16 cellular contexts compared by ENCODE assay signal in genomic region chr6:88367248-88367647, GRCh38.
"Had no signal": no experiment of that assay in that cellular context is flagged by ENCODE, and none has a peak within 500 bp of the region (broad histone marks: within the 10 kb centered on the region; RNA-seq: fewer than 3 reads in every experiment).

No MANE protein-coding gene starts in this region.

- H3K4me1 Mint-ChIP-seq: activated naive CD8-positive, alpha-beta T cell treated with anti-CD3 and anti-CD28 coated beads, Interleukin-2, amount 50 U/mL, for 24 hours; activated T-helper 17 cell treated with anti-CD3 and anti-CD28 coated beads, Interleukin-2, amount 50 U/mL, for 72 hours; immature natural killer cell had no signal

- H3K9me3 ChIP-seq: esophagus muscularis mucosa had no signal

- H3K4me3 Mint-ChIP-seq: activated naive CD8-positive, alpha-beta T cell treated with anti-CD3 and anti-CD28 coated beads, Interleukin-2, amount 50 U/mL, for 24 hours; activated T-helper 17 cell treated with anti-CD3 and anti-CD28 coated beads, Interleukin-2, amount 50 U/mL, for 72 hours; immature natural killer cell; natural killer cell treated with Interleukin-12 subunit alpha and Interleukin-12 subunit beta and Interleukin-15 and Interleukin-18, amount 100 ng/mL, for 72 hours; type B pancreatic cell had no signal

- H3K9me3 Mint-ChIP-seq: activated naive CD8-positive, alpha-beta T cell treated with anti-CD3 and anti-CD28 coated beads, Interleukin-2, amount 50 U/mL, for 24 hours; activated T-helper 17 cell treated with anti-CD3 and anti-CD28 coated beads, Interleukin-2, amount 50 U/mL, for 72 hours; type B pancreatic cell had no signal

- H3K36me3 Mint-ChIP-seq: immature natural killer cell; natural killer cell treated with Interleukin-12 subunit alpha and Interleukin-12 subunit beta and Interleukin-15 and Interleukin-18, amount 100 ng/mL, for 72 hours; type B pancreatic cell had no signal

- ATAC-seq: activated CD4-positive, CD25-positive, alpha-beta regulatory T cell treated with anti-CD3 and anti-CD28 coated beads, Interleukin-2, amount 50 U/mL, for 24 hours; activated naive CD8-positive, alpha-beta T cell treated with anti-CD3 and anti-CD28 coated beads, Interleukin-2, amount 50 U/mL, for 24 hours; activated T-helper 17 cell treated with anti-CD3 and anti-CD28 coated beads, Interleukin-2, amount 50 U/mL, for 72 hours; natural killer cell treated with Interleukin-12 subunit alpha and Interleukin-12 subunit beta and Interleukin-15 and Interleukin-18, amount 100 ng/mL, for 72 hours had no signal

- H3K4me3 ChIP-seq: coronary artery, esophagus muscularis mucosa, skin epidermis had no signal

- H3K27me3 ChIP-seq: esophagus muscularis mucosa had no signal

- H3K27ac ChIP-seq: coronary artery, esophagus muscularis mucosa, skin epidermis had no signal

- H3K4me1 ChIP-seq: esophagus muscularis mucosa had no signal

- DNase-seq: activated naive CD4-positive, alpha-beta T cell treated with Interleukin-2 at 50 U/mL for 16 hours; activated naive CD8-positive, alpha-beta T cell treated with anti-CD3 and anti-CD28 coated beads, Interleukin-2, amount 50 U/mL, for 24 hours; activated T-cell treated with anti-CD3 and anti-CD28 coated beads for 4 hours; central memory CD4-positive, alpha-beta T cell; immature natural killer cell; nucleus accumbens; posterior cingulate gyrus; stimulated activated CD4-positive, alpha-beta T cell treated with anti-CD3 and anti-CD28 coated beads, Interleukin-4, amount 100 ng/mL, for 24 hours; stimulated activated naive CD4-positive, alpha-beta T cell had no signal

- H3K27ac Mint-ChIP-seq: activated naive CD8-positive, alpha-beta T cell treated with anti-CD3 and anti-CD28 coated beads, Interleukin-2, amount 50 U/mL, for 24 hours; activated T-helper 17 cell treated with anti-CD3 and anti-CD28 coated beads, Interleukin-2, amount 50 U/mL, for 72 hours; immature natural killer cell; natural killer cell treated with Interleukin-12 subunit alpha and Interleukin-12 subunit beta and Interleukin-15 and Interleukin-18, amount 100 ng/mL, for 72 hours; type B pancreatic cell had no signal

- H3K36me3 ChIP-seq: esophagus muscularis mucosa had no signal
